8 cellular contexts compared by ENCODE assay signal in genomic region chr12:3076730-3077571, GRCh38. TPM values are rescaled to one million over a fixed set of nuclear protein-coding genes. Genes with fewer than 3 reads are reported as not detected.
DNase-seq lines count a peak whose midpoint lies in the region; ATAC-seq and TF ChIP-seq lines count a peak whose summit lies in the region.

Gene TSPAN9 (plus strand): TSS chr12:3077379. CDS start chr12:3201194, 123,815 bp downstream.

- H3K4me1 Mint-ChIP-seq in dendritic cell treated with granulocyte-macrophage colony-stimulating factor and Interleukin-4, amounts not matched to agents 40 ng/mL and 50 ng/mL, for 4 days (ENCODE audit: low read depth), result peaks cover 5% of the 10 kb centered on the region

- H3K27me3 ChIP-seq in liver (ENCODE audit: control insufficient read depth in 4 of 4, insufficient read depth in 4 of 4, low read length in 3 of 4), result no peaks in the 10 kb centered on the region

- H3K9me3 Mint-ChIP-seq in dendritic cell treated with granulocyte-macrophage colony-stimulating factor and Interleukin-4, amounts not matched to agents 40 ng/mL and 50 ng/mL, for 4 days, result no peaks in the 10 kb centered on the region

- H3K4me1 ChIP-seq in HEK293 (ENCODE audit: control insufficient read depth, insufficient read depth, low read length) (peaks cover 2% of the 10 kb centered on the region; the same call in 1 of the 2 replicates), liver (ENCODE audit: control insufficient read depth in 4 of 4, insufficient read depth in 4 of 4, low read length in 3 of 4) (peaks cover 4 to 38% (median 23%) of the 10 kb centered on the region in 4 donors)

- H3K36me3 ChIP-seq in HEK293 (ENCODE audit: control insufficient read depth in 2 of 2, insufficient read depth in 1 of 2, low read length in 2 of 2) (no peaks in the 10 kb centered on the region), liver (ENCODE audit: control insufficient read depth in 4 of 4, insufficient read depth in 3 of 4, low read depth in 1 of 4, low read length in 3 of 4) (no peaks in the 10 kb centered on the region)

- peak within 1 kb of the TSS; percentile 84 to 86 for H3K9ac ChIP-seq in liver (ENCODE audit: low read depth in 1 of 2, low read length in 2 of 2)

- POLR2A ChIA-PET in HEK293 (lab: Yijun Ruan, JAX), result no interaction called here

- H3K9me3 ChIP-seq in HEK293 (ENCODE audit: control insufficient read depth, insufficient read depth, low read depth, low read length) (no peaks in the 10 kb centered on the region), liver (ENCODE audit: control insufficient read depth in 4 of 4, low read length in 3 of 4) (no peaks in the 10 kb centered on the region)

- peak; percentile 78 for DNase-seq in EL
- DNase-seq in NCI-H1930 (lab: John Stamatoyannopoulos, UW), result peak; percentile 40 to 71
- peak; percentile 68 for DNase-seq in activated CD4-positive, alpha-beta T cell treated with anti-CD3 and anti-CD28 coated beads, Interleukin-2, amount 50 U/mL, for 1 hour
- peak; percentile 65 for DNase-seq in stimulated activated CD4-positive, alpha-beta T cell treated with anti-CD3 and anti-CD28 coated beads, Interleukin-4, amount 100 ng/mL, for 24 hours

- H3K27me3 Mint-ChIP-seq in dendritic cell treated with granulocyte-macrophage colony-stimulating factor and Interleukin-4, amounts not matched to agents 40 ng/mL and 50 ng/mL, for 4 days, result peaks cover 63% of the 10 kb centered on the region

- no peak for ATAC-seq in HG02840 (IDR thresholded peaks at IDR 0.05; ENCODE audit: low FRiP score, unreplicated experiment)

- H3K4me3 Mint-ChIP-seq in dendritic cell treated with granulocyte-macrophage colony-stimulating factor and Interleukin-4, amounts not matched to agents 40 ng/mL and 50 ng/mL, for 4 days, result peak within 1 kb of the TSS; percentile 81

- H3K4me3 ChIP-seq in HEK293 (ENCODE audit: low read depth, low read length), result peak within 1 kb of the TSS; percentile 68
- H3K4me3 ChIP-seq in liver (ENCODE audit: low read depth in 1 of 3, low read length in 3 of 3), result peak within 1 kb of the TSS; percentile 78 to 91 (median 90)

- CTCF ChIA-PET in HEK293 (lab: Yijun Ruan, JAX), result interaction anchor here (1.0 to 7.2 kb wide), 3 partner anchors 30 to 223 kb away, joined by 3 to 66 read pairs (median 3); no protein-coding TSS in a partner anchor

- H3K27ac Mint-ChIP-seq in dendritic cell treated with granulocyte-macrophage colony-stimulating factor and Interleukin-4, amounts not matched to agents 40 ng/mL and 50 ng/mL, for 4 days, result peak within 1 kb of the TSS; percentile 34

- no peaks in the 10 kb centered on the region for H3K36me3 Mint-ChIP-seq in dendritic cell treated with granulocyte-macrophage colony-stimulating factor and Interleukin-4, amounts not matched to agents 40 ng/mL and 50 ng/mL, for 4 days (ENCODE audit: low read depth)

- under 1% methylated on average over 94 of the region's 95 CpGs for WGBS in liver

- TF ChIP-seq RAD21 in liver (IDR thresholded peaks at IDR 0.05), result peak in 1 of 2 donors; percentile 56

- intact Hi-C loops in dendritic cell treated with granulocyte-macrophage colony-stimulating factor and Interleukin-4, amounts not matched to agents 40 ng/mL and 50 ng/mL, for 4 days (cut with micrococcal nuclease), result loop anchor here (10.0 kb wide), 1 partner anchor 128 kb away; no protein-coding TSS in a partner anchor

- TF ChIP-seq CTCF in HEK293 (tag by site-specific recombination; IDR thresholded peaks at IDR 0.05), result peak; percentile 32; the same call in 1 of the 2 replicates
- TF ChIP-seq CTCF in liver (IDR thresholded peaks at IDR 0.05; ENCODE audit: low read depth, low read length, missing input control), result no peak

- peak within 1 kb of the TSS; percentile 76 for H3K27ac ChIP-seq in HEK293 (ENCODE audit: extremely low read depth, low read depth, low read length)
- H3K27ac ChIP-seq in liver (ENCODE audit: low read depth in 1 of 2, low read length in 2 of 2), result peak within 1 kb of the TSS; percentile 88 to 90

TF ChIP-seq in HEK293, 187 proteins besides CTCF, POLR2A, EP300 and RAD21 (continues in another document):
- TF ChIP-seq TCF7L2 (IDR thresholded peaks at IDR 0.05; ENCODE audit: borderline replicate concordance, low read depth, low read length) (no peak), ZNF580 (tag by site-specific recombination; IDR thresholded peaks at IDR 0.05) (0 out of 2 replicates have a peak, but pooled peaks have one; percentile 30), GLI2 (tag by site-specific recombination; IDR thresholded peaks at IDR 0.05; ENCODE audit: borderline replicate concordance, low read depth) (no peak), SP3 (tag by site-specific recombination; IDR thresholded peaks at IDR 0.05) (peak; percentile 80), AEBP2 (tag by site-specific recombination; IDR thresholded peaks at IDR 0.05; ENCODE audit: borderline replicate concordance) (no peak), ZBTB21 (tag by site-specific recombination; IDR thresholded peaks at IDR 0.05) (no peak), ZNF843 (tag by site-specific recombination; IDR thresholded peaks at IDR 0.05) (no peak; the same call in 1 of the 2 replicates), ZNF561 (tag by site-specific recombination; IDR thresholded peaks at IDR 0.05; ENCODE audit: borderline replicate concordance) (peak; percentile 85; the same call in 1 of the 2 replicates), ZNF677 (tag by site-specific recombination; IDR thresholded peaks at IDR 0.05) (0 out of 2 replicates have a peak, but pooled peaks have one; percentile 6), ZIC2 (tag by site-specific recombination; IDR thresholded peaks at IDR 0.05) (peak; percentile 96), SP7 (tag by site-specific recombination; IDR thresholded peaks at IDR 0.05) (peak; percentile 69; the same call in 1 of the 2 replicates), SCRT1 (tag by site-specific recombination; IDR thresholded peaks at IDR 0.05; ENCODE audit: borderline replicate concordance) (no peak), ZNF23 (tag by site-specific recombination; IDR thresholded peaks at IDR 0.05; ENCODE audit: borderline replicate concordance) (no peak), ZBTB17 (tag by site-specific recombination; IDR thresholded peaks at IDR 0.05) (peak; percentile 88)

TF ChIP-seq in liver, 16 proteins besides CTCF, POLR2A, EP300 and RAD21:
- TF ChIP-seq EGR1 (IDR thresholded peaks at IDR 0.05; ENCODE audit: low read depth in 2 of 2) (no peak), RXRA (IDR thresholded peaks at IDR 0.05) (peak in 1 of 2 donors; percentile 24), YY1 (IDR thresholded peaks at IDR 0.05) (peak; percentile 58), REST (IDR thresholded peaks at IDR 0.05) (peak; percentile 24), SP1 (IDR thresholded peaks at IDR 0.05) (peak; percentile 48), FOXA2 (IDR thresholded peaks at IDR 0.05) (no peak)

RNA-seq across cellular contexts. Expression of gene TSPAN9, which starts in this region (rescaled TPM):
- 10 to 100 TPM; 29.0 to 62.9 TPM for total RNA-seq in liver
- 10 to 100 TPM; 17.4 to 39.3 TPM for polyA plus RNA-seq in liver
